In genomic region chr14:61753631-61754030, GRCh38 we compare ENCODE assay signal across 1 cellular context.
TF ChIP-seq lines count a peak whose summit lies in the region.

No MANE protein-coding gene starts in this region.

TF ChIP-seq in WTC11, 78 proteins besides CTCF, POLR2A, EP300 and RAD21 (continued from another document):
- TF ChIP-seq ZBTB43 (CRISPR knock-in tag; IDR thresholded peaks at IDR 0.05), result no peak
- no peak for TF ChIP-seq ZNF396 (CRISPR knock-in tag; IDR thresholded peaks at IDR 0.05; ENCODE audit: borderline replicate concordance)
- no peak for TF ChIP-seq ZNF671 (CRISPR knock-in tag; IDR thresholded peaks at IDR 0.05)
- TF ChIP-seq HMGXB4 (CRISPR knock-in tag; IDR thresholded peaks at IDR 0.05), result no peak
- no peak for TF ChIP-seq ZNF532 (CRISPR knock-in tag; IDR thresholded peaks at IDR 0.05; ENCODE audit: borderline replicate concordance)
- no peak for TF ChIP-seq NR3C1 (CRISPR knock-in tag; conservative IDR thresholded peaks at IDR 0.05; ENCODE audit: low read depth)
- TF ChIP-seq USF1 (CRISPR knock-in tag; IDR thresholded peaks at IDR 0.05), result no peak
